ENCODE assay signal across 16 cellular contexts in the genomic region with DNA sequence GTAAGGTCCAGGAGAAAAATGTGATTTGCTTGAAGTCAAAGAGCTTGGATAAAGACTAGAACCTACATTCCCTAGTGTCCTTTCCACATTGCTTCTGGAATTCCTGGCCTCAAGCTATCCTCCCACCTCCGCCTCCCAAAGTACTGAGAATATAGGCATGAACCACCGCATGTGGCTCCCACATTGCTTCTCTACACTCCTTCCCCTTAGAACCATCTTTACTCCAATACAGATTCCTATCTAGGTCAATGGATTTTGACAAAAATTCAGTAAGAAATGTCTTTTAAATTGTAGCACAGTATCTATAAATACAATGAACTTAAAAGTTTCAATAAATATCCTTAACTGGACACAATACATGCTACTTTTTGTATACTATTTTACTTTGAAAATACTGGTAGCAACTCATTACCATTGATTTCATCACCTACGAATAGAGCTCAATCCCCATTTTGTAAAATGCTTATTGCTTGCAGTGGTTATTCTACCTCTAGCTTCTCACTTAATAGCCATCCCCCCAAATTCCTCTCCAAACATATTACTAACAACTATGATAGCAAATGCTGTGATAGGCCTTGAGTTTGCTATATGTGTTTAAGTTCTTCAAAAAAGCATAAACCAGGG.
"Had no signal": no experiment of that assay in that cellular context is flagged by ENCODE, and none has a peak within 500 bp of the region (broad histone marks: within the 10 kb centered on the region; RNA-seq: fewer than 3 reads in every experiment).

No MANE protein-coding gene starts in this region.

- ATAC-seq: activated CD8-positive, alpha-beta T cell treated with anti-CD3 and anti-CD28 coated beads for 36 hours; esophagus mucosa; T-helper 17 cell had no signal

- DNase-seq: activated CD4-positive, alpha-beta T cell treated with anti-CD3 and anti-CD28 coated beads for 4 hours; activated CD8-positive, alpha-beta T cell treated with anti-CD3 and anti-CD28 coated beads for 36 hours; activated gamma-delta T cell; activated T-cell treated with anti-CD3 and anti-CD28 coated beads, Interleukin-2, amount 50 U/mL, for 48 hours; amniotic stem cell; hippocampal formation; pancreas; sigmoid colon; spleen; T-helper 17 cell had no signal

- H3K9me3 ChIP-seq: sigmoid colon, spleen, suprapubic skin had no signal

- H3K27me3 Mint-ChIP-seq: activated CD8-positive, alpha-beta T cell treated with anti-CD3 and anti-CD28 coated beads for 36 hours; activated naive CD8-positive, alpha-beta T cell; T-helper 17 cell had no signal

- H3K36me3 ChIP-seq: pancreas, sigmoid colon, spleen, suprapubic skin had no signal

- H3K36me3 Mint-ChIP-seq: activated naive CD8-positive, alpha-beta T cell; WTC11 had no signal

- H3K27ac ChIP-seq: pancreas, sigmoid colon, suprapubic skin had no signal

- H3K9me3 Mint-ChIP-seq: activated CD8-positive, alpha-beta T cell treated with anti-CD3 and anti-CD28 coated beads for 36 hours; neural crest cell; stimulated activated naive CD8-positive, alpha-beta T cell treated with anti-CD3 and anti-CD28 coated beads, Interleukin-15, Interleukin-2, amounts not matched to agents 100 ng/mL and 50 ng/mL, for 24 hours; WTC11 had no signal

- H3K27me3 ChIP-seq: pancreas, sigmoid colon, spleen, suprapubic skin had no signal

- H3K4me3 Mint-ChIP-seq: activated CD8-positive, alpha-beta T cell treated with anti-CD3 and anti-CD28 coated beads for 36 hours; activated naive CD8-positive, alpha-beta T cell; neural crest cell; stimulated activated naive CD8-positive, alpha-beta T cell treated with anti-CD3 and anti-CD28 coated beads, Interleukin-15, Interleukin-2, amounts not matched to agents 100 ng/mL and 50 ng/mL, for 24 hours; T-helper 17 cell; WTC11 had no signal

- H3K27ac Mint-ChIP-seq: activated CD8-positive, alpha-beta T cell treated with anti-CD3 and anti-CD28 coated beads for 36 hours; activated naive CD8-positive, alpha-beta T cell; stimulated activated naive CD8-positive, alpha-beta T cell treated with anti-CD3 and anti-CD28 coated beads, Interleukin-15, Interleukin-2, amounts not matched to agents 100 ng/mL and 50 ng/mL, for 24 hours; T-helper 17 cell had no signal

- H3K4me3 ChIP-seq: pancreas, sigmoid colon, spleen, suprapubic skin had no signal
